Comparison of ENCODE assay signal across 1 cellular context in genomic region chr6:39677318-39677717, GRCh38.
A peak's percentile ranks its signal among the peaks of the same experiment; 100 is the strongest.
TF ChIP-seq lines count a peak whose summit lies in the region.
"Not testable (repeated sequence)": the region's sequence is repeated elsewhere in the genome, so short reads cannot be mapped to it uniquely, and the experiment has no call there.

No MANE protein-coding gene starts in this region.

- not testable (repeated sequence) for H3K27ac ChIP-seq in HEK293 (ENCODE audit: extremely low read depth, low read depth, low read length)

- H3K36me3 ChIP-seq in HEK293 (ENCODE audit: control insufficient read depth in 2 of 2, insufficient read depth in 1 of 2, low read length in 2 of 2): not testable (repeated sequence)

- not testable (repeated sequence) for TF ChIP-seq CTCF in HEK293 (tag by site-specific recombination; IDR thresholded peaks at IDR 0.05)

- not testable (repeated sequence) for H3K9me3 ChIP-seq in HEK293 (ENCODE audit: control insufficient read depth, insufficient read depth, low read depth, low read length)

- H3K4me3 ChIP-seq in HEK293 (ENCODE audit: low read depth, low read length): not testable (repeated sequence)

- H3K4me1 ChIP-seq in HEK293 (ENCODE audit: control insufficient read depth, insufficient read depth, low read length): not testable (repeated sequence)

- CTCF ChIA-PET in HEK293 (lab: Yijun Ruan, JAX): not testable (repeated sequence)

- POLR2A ChIA-PET in HEK293 (lab: Yijun Ruan, JAX): not testable (repeated sequence)

TF ChIP-seq in HEK293, 187 proteins besides CTCF, POLR2A, EP300 and RAD21:
- TF ChIP-seq ZBTB8A (tag by site-specific recombination; IDR thresholded peaks at IDR 0.05): peak; percentile 59; the same call in 1 of the 2 replicates
- peak; percentile 68 for TF ChIP-seq ZNF426 (tag by site-specific recombination; IDR thresholded peaks at IDR 0.05)
- TF ChIP-seq ZNF518A (tag by site-specific recombination; conservative IDR thresholded peaks at IDR 0.05; ENCODE audit: low read depth): peak; percentile 76
- TF ChIP-seq ZXDB (tag by site-specific recombination; IDR thresholded peaks at IDR 0.05): 0 out of 2 replicates have a peak, but pooled peaks have one; percentile 25
- TF ChIP-seq ZBTB11 (tag by site-specific recombination; conservative IDR thresholded peaks at IDR 0.05; ENCODE audit: low read depth): peak; percentile 44
- peak; percentile 9 for TF ChIP-seq ZNF510 (tag by site-specific recombination; IDR thresholded peaks at IDR 0.05; ENCODE audit: insufficient replicate concordance)
- TF ChIP-seq ZNF654 (tag by site-specific recombination; IDR thresholded peaks at IDR 0.05; ENCODE audit: low read depth): peak; percentile 27
- TF ChIP-seq ZNF394 (tag by site-specific recombination; IDR thresholded peaks at IDR 0.05; ENCODE audit: borderline replicate concordance): peak; percentile 81; the same call in 1 of the 2 replicates
- TF ChIP-seq ZNF560 (tag by site-specific recombination; IDR thresholded peaks at IDR 0.05; ENCODE audit: borderline replicate concordance): 0 out of 2 replicates have a peak, but pooled peaks have one; percentile 14
- peak; percentile 50 for TF ChIP-seq ZNF623 (tag by site-specific recombination; IDR thresholded peaks at IDR 0.05)
- TF ChIP-seq ZNF555 (tag by site-specific recombination; conservative IDR thresholded peaks at IDR 0.05): peak; percentile 55
- peak; percentile 13 for TF ChIP-seq ZNF529 (tag by site-specific recombination; IDR thresholded peaks at IDR 0.05; ENCODE audit: insufficient replicate concordance)
TF ChIP-seq in HEK293: peak in this region for 12; not testable (repeated sequence) for 175.
